In the genomic region with DNA sequence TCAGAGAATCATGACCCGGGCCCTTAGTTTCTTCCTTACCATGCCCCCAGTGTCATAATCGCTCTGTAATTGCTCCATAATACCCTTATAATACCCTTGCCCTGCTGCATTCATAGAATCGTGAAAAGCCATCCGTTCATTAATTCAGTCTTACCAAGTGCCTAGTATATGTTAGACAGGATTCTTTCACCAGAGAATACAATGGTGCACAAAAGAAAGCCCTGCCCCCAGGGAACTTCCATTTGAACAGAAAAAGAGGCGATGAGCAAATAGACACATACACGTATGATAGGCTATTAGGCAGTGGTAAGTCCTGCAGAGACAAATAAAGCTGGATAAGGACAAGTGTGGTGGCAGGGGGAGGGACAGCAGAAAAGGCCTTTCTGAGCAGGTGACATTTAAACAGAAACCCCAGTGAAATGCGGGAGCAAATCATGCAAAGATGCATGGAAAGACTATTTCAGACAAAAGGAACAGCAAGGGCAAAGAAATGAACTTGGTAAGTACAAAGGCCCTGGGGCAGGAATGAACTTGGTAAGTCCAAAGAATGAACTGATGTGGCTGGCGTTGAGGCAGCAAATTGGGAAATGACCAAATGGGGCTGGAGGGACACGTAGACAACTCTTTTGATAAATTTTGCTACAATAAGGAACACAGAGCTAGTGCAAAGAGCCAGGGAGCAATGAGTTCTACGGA, we compare ENCODE assay signal across 20 cellular contexts.
DNase-seq lines count a peak whose midpoint lies in the region; ATAC-seq, FAIRE-seq and TF ChIP-seq lines count a peak whose summit lies in the region.
"Had no signal": no experiment of that assay in that cellular context is flagged by ENCODE, and none has a peak within 500 bp of the region (broad histone marks: within the 10 kb centered on the region; RNA-seq: fewer than 3 reads in every experiment).

No MANE protein-coding gene starts in this region.

- H3K36me3 ChIP-seq in HUES6 (ENCODE audit: control insufficient read depth, insufficient read depth, low read length): no peaks in the 10 kb centered on the region
- no peaks in the 10 kb centered on the region for H3K36me3 ChIP-seq in K562 (ENCODE audit: control insufficient read depth, insufficient read depth, low read length)
- H3K36me3 ChIP-seq in neuronal stem cell (replicated peaks in 1 of 2; ENCODE audit: control insufficient read depth in 2 of 2, insufficient read depth in 2 of 2, low read length in 2 of 2): no peaks in the 10 kb centered on the region

- no peak overlapping the region for H3K14ac ChIP-seq in neuronal stem cell (ENCODE audit: low read length)

- POLR2A ChIA-PET in K562 (lab: Yijun Ruan, JAX): interaction anchor here (0.6 kb wide), 1 partner anchor 66 kb away, joined by 3 read pairs; no protein-coding TSS in a partner anchor

- no peak for TF ChIP-seq EP300 in K562 (IDR thresholded peaks at IDR 0.05; ENCODE audit: low read length)

- CTCF ChIA-PET in K562 (lab: Yijun Ruan, JAX; ENCODE audit: low intra/inter-chr PET ratio): no interaction called here

- H3K27me3 ChIP-seq in HUES6 (ENCODE audit: control insufficient read depth, insufficient read depth, low read length): no peaks in the 10 kb centered on the region
- peaks cover 0 to 5% of the 10 kb centered on the region in 2 experiments; a peak in 2 of 5 replicates for H3K27me3 ChIP-seq in K562 (ENCODE audit: control insufficient read depth in 2 of 2, insufficient read depth in 2 of 2, low read length in 2 of 2)
- peaks cover 0 to 8% (median 0%) of the 10 kb centered on the region in 3 experiments for H3K27me3 ChIP-seq in neuronal stem cell (ENCODE audit: control insufficient read depth in 3 of 3, insufficient read depth in 3 of 3, low read depth in 1 of 3, low read length in 3 of 3)

- H3K79me2 ChIP-seq in K562 (ENCODE audit: control insufficient read depth, insufficient read depth, low read length): no peaks in the 10 kb centered on the region

- FAIRE-seq in K562 (lab: Jason Lieb, UNC): no peak
- FAIRE-seq: A549, D721Med, GM12892, GM18507, HTR-8/SVneo had no signal

- no peaks in the 10 kb centered on the region for H3K79me1 ChIP-seq in neuronal stem cell (ENCODE audit: low read depth, low read length)

- H2BK15ac ChIP-seq in neuronal stem cell (ENCODE audit: low read length): no peak overlapping the region

- H3K4me1 ChIP-seq in HUES6 (ENCODE audit: control insufficient read depth, insufficient read depth, low read length) (peaks cover 15% of the 10 kb centered on the region), K562 (replicated peaks in 1 of 2; ENCODE audit: control insufficient read depth in 2 of 2, insufficient read depth in 2 of 2, low read length in 2 of 2) (peaks cover 0 to 2% of the 10 kb centered on the region in 2 experiments; a peak in 2 of 5 replicates), neuronal stem cell (ENCODE audit: control insufficient read depth in 2 of 2, insufficient read depth in 1 of 2, low read depth in 1 of 2, low read length in 2 of 2) (peaks cover 0 to 4% of the 10 kb centered on the region in 2 donors)
- H3K4me1 ChIP-seq: A549, Caco-2 had no signal

- TF ChIP-seq RAD21 in K562 (CRISPR knock-in tag; conservative IDR thresholded peaks at IDR 0.05 in 1 of 2, IDR thresholded peaks at IDR 0.05 in 1 of 2): no peak

- H3K4ac ChIP-seq in neuronal stem cell (ENCODE audit: low read length): no peak overlapping the region

- no peak overlapping the region for H2BK5ac ChIP-seq in neuronal stem cell (ENCODE audit: low read length)

- H2AK5ac ChIP-seq in neuronal stem cell (ENCODE audit: low read depth, low read length): no peak overlapping the region

- H3K9me3 ChIP-seq in HUES6 (ENCODE audit: control insufficient read depth, insufficient read depth, low read depth, low read length) (no peaks in the 10 kb centered on the region), K562 (replicated peaks; ENCODE audit: control insufficient read depth, insufficient read depth, low read depth, low read length) (no peaks in the 10 kb centered on the region), neuronal stem cell (replicated peaks in 1 of 2; ENCODE audit: control insufficient read depth in 2 of 2, insufficient read depth in 1 of 2, low read depth in 1 of 2, low read length in 2 of 2) (no peaks in the 10 kb centered on the region)
- H3K9me3 ChIP-seq: A549, Caco-2 had no signal

- no peak overlapping the region for H4K8ac ChIP-seq in neuronal stem cell (ENCODE audit: low read depth, low read length)

- no peak overlapping the region for H2BK12ac ChIP-seq in neuronal stem cell (ENCODE audit: low read length)

- ATAC-seq in K562 (no peak), GM19452 (IDR thresholded peaks at IDR 0.05; ENCODE audit: unreplicated experiment) (no peak)
- ATAC-seq: A549, HCT116 had no signal

- TF ChIP-seq CTCF in K562 (IDR thresholded peaks at IDR 0.05 in 2 of 3, conservative IDR thresholded peaks at IDR 0.05 in 1 of 3; ENCODE audit: insufficient read depth in 2 of 3, low read depth in 1 of 3, low read length in 3 of 3) (no peak), GM20000 (IDR thresholded peaks at IDR 0.05; ENCODE audit: extremely low read depth, missing control alignments) (no peak)

- H3K9me1 ChIP-seq in K562 (ENCODE audit: control insufficient read depth, insufficient read depth, low read length): no peaks in the 10 kb centered on the region

- no peaks in the 10 kb centered on the region for H4K20me1 ChIP-seq in K562 (replicated peaks; ENCODE audit: control insufficient read depth, insufficient read depth, low read length)

- DNase-seq in NCI-H82 (lab: John Stamatoyannopoulos, UW) (peak; percentile 24), NCI-H82 treated with DMSO at 0.1 percent for 48 hours (lab: John Stamatoyannopoulos, UW; ENCODE audit: unreplicated experiment) (no peak), K562 (ENCODE audit: extremely low read depth in 1 of 4, low spot score in 3 of 4) (no peak), neuronal stem cell (ENCODE audit: low spot score) (no peak), NCI-H1105 (lab: John Stamatoyannopoulos, UW) (no peak), GM20000 (ENCODE audit: low spot score) (no peak)
- DNase-seq: AML-193; Caco-2; CD4-positive, alpha-beta T cell; GDM1 had no signal

- no peak overlapping the region for H3K18ac ChIP-seq in neuronal stem cell (ENCODE audit: low read length)

- H3K9ac ChIP-seq in HUES6 (ENCODE audit: low read length) (peak overlapping the region; percentile 63), K562 (ENCODE audit: insufficient read depth in 1 of 2, low read depth in 2 of 2, low read length in 2 of 2) (no peak overlapping the region), neuronal stem cell (ENCODE audit: low read depth, low read length, poor library complexity) (no peak overlapping the region)

- BruUV-seq in K562 (replicated peaks; lab: Mats Ljungman, UMichigan): no TSS peak

- WGBS in K562 (ENCODE audit: insufficient coverage, low coverage, missing lambda C conversion rate): 28% methylated on average over 10 of the region's 10 CpGs
- WGBS in neuronal stem cell (ENCODE audit: extremely low coverage in 2 of 2, insufficient read length in 2 of 2, insufficient replicate concordance in 1 of 2), 2 donors: no CpG with 5 or more reads among the region's 10 CpGs

- H3K4me3 ChIP-seq in HUES6 (ENCODE audit: low read depth, low read length) (peak overlapping the region; percentile 24; the same call in 1 of the 2 replicates), K562 (no peak overlapping the region), neuronal stem cell (ENCODE audit: low read length in 2 of 2) (no peak overlapping the region)
- H3K4me3 ChIP-seq: A549 had no signal

- no peak overlapping the region; the same call in 1 of the 2 replicates for H2AFZ ChIP-seq in K562 (ENCODE audit: low read depth, low read length)
- H2AFZ ChIP-seq in neuronal stem cell (ENCODE audit: low read length): peak overlapping the region; percentile 56

- no peak overlapping the region for H4K91ac ChIP-seq in neuronal stem cell (ENCODE audit: low read depth, low read length, poor library complexity)

- TF ChIP-seq POLR2A in K562 (conservative IDR thresholded peaks at IDR 0.05): no peak

- H3K23ac ChIP-seq in neuronal stem cell (ENCODE audit: low read depth, low read length, poor library complexity): no peak overlapping the region

- in situ Hi-C loops in K562 (cut with MboI): no loop called here

- intact Hi-C loops in K562 (cut with micrococcal nuclease): no loop called here

- no peak overlapping the region for H2BK120ac ChIP-seq in neuronal stem cell (ENCODE audit: low read depth, low read length)

- no peak overlapping the region for H3K4me2 ChIP-seq in K562 (ENCODE audit: insufficient read depth, low read length)
- no peak overlapping the region for H3K4me2 ChIP-seq in neuronal stem cell (ENCODE audit: insufficient read depth, low read length, poor library complexity, severe bottlenecking)
- H3K4me2 ChIP-seq: A549 had no signal

- H3K27ac ChIP-seq in HUES6 (ENCODE audit: low read depth, low read length): peak overlapping the region; percentile 78; the same call in 1 of the 2 replicates
- H3K27ac ChIP-seq in K562 (ENCODE audit: extremely low read depth, low read depth, low read length): no peak overlapping the region
- H3K27ac ChIP-seq in neuronal stem cell (replicated peaks; ENCODE audit: low read length): peak overlapping the region; percentile 10
- H3K27ac ChIP-seq: 22Rv1, A549, C4-2B had no signal

TF ChIP-seq in K562, 482 proteins besides CTCF, POLR2A, EP300 and RAD21:
- TF ChIP-seq GTF2A2 (tag; IDR thresholded peaks at IDR 0.05): no peak
- TF ChIP-seq EZH2 (IDR thresholded peaks at IDR 0.05; ENCODE audit: borderline replicate concordance, low read depth, low read length): no peak
- TF ChIP-seq SIN3A (IDR thresholded peaks at IDR 0.05; ENCODE audit: borderline replicate concordance in 2 of 2, control insufficient read depth in 1 of 2, low read depth in 2 of 2, low read length in 2 of 2): no peak
- no peak for TF ChIP-seq BRF1 (IDR thresholded peaks at IDR 0.05; ENCODE audit: borderline replicate concordance, extremely low read depth, insufficient read length)
- TF ChIP-seq RBM25 (IDR thresholded peaks at IDR 0.05; ENCODE audit: low read depth, low read length, severe bottlenecking): peak; percentile 33
